In the genomic region with DNA sequence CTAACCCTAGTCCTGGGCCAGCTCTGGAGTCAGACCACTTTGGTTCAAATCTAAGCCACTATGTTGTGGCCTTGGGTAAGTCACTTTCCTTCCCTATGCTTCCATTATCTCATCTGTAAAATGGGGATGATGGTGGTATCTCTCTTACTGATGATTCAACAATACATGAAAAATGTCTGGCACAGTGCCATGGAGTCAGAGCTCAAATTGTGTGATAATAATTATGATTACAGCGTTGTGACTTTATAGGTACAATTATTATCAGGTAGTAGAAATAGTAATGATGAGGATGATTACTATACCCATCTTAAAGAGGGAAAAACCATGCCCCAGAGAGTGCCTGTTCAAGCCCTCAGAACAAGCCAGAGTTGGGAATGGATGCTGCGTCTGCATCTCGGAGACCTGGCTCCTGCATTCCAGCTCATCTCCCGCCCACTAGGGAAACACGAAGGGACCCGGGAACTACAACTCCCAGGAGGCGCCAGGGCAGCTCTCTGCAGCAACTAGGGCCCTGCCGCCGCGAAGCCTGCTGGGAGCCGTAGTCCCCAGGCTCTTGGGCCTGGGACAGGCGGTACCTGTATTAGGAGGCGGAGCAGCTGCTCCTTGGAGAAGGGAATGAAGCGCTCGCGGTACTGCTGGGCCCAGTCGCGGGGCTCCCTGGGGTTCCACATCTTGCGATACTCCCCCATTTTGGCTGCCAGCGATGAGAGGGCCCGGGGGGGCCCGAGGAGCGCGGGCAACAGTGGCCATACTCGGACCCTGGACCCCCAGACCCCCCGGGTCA, we compare ENCODE assay signal across 8 cellular contexts. TPM values are rescaled to one million over a fixed set of nuclear protein-coding genes. Genes with fewer than 3 reads are reported as not detected.
DNase-seq lines count a peak whose midpoint lies in the region; ATAC-seq, FAIRE-seq and TF ChIP-seq lines count a peak whose summit lies in the region.

No MANE protein-coding gene starts in this region.

- ATAC-seq in GM21447 (IDR thresholded peaks at IDR 0.05; ENCODE audit: unreplicated experiment): peak; percentile 54

- peak overlapping the region; percentile 29 for H2AFZ ChIP-seq in OCI-LY3 (ENCODE audit: low read depth, low read length)
- H2AFZ ChIP-seq in endothelial cell of umbilical vein (ENCODE audit: low read depth, low read length): peak overlapping the region; percentile 55

- dilution Hi-C loops in endothelial cell of umbilical vein (cut with MboI; ENCODE audit: extremely low pct_ligation_motif_present, low sequenced_read_pairs): no loop called here

- peak; percentile 28 for TF ChIP-seq POLR2A in endothelial cell of umbilical vein (IDR thresholded peaks at IDR 0.05; ENCODE audit: low read depth, low read length)

- TF ChIP-seq CTCF in Caco-2 (IDR thresholded peaks at IDR 0.05; ENCODE audit: insufficient read depth in 1 of 2, low read depth in 1 of 2, low read length in 1 of 2, severe bottlenecking in 1 of 2, unreplicated experiment in 1 of 2): no peak
- TF ChIP-seq CTCF in OCI-LY3 (IDR thresholded peaks at IDR 0.05; ENCODE audit: low read depth, low read length): no peak
- no peak for TF ChIP-seq CTCF in endothelial cell of umbilical vein (IDR thresholded peaks at IDR 0.05; ENCODE audit: extremely low read depth in 1 of 2, insufficient read depth in 1 of 2, low read depth in 1 of 2, low read length in 2 of 2)
- TF ChIP-seq CTCF in mesothelial cell of epicardium (IDR thresholded peaks at IDR 0.05; ENCODE audit: unreplicated experiment): no peak

- H3K36me3 Mint-ChIP-seq in Caco-2 (ENCODE audit: insufficient read depth, unreplicated experiment) (peaks cover 43% of the 10 kb centered on the region), mesothelial cell of epicardium (no peaks in the 10 kb centered on the region)

- H3K9me1 ChIP-seq in endothelial cell of umbilical vein (replicated peaks; ENCODE audit: control insufficient read depth, extremely low read depth, insufficient read depth, low read length): no peaks in the 10 kb centered on the region

- intact Hi-C loops in Caco-2 (cut with micrococcal nuclease; ENCODE audit: unreplicated experiment) (loop anchor here (1.0 to 5.0 kb wide), 2 partner anchors 33 to 41 kb away; a partner anchor contains a TSS), endothelial cell of umbilical vein (cut with micrococcal nuclease) (no loop called here)

- H3K9me3 Mint-ChIP-seq in Caco-2 (ENCODE audit: unreplicated experiment): no peaks in the 10 kb centered on the region
- no peaks in the 10 kb centered on the region for H3K9me3 Mint-ChIP-seq in mesothelial cell of epicardium

- H3K27ac ChIP-seq in OCI-LY3 (ENCODE audit: low read length): peak overlapping the region; percentile 85
- peak overlapping the region; percentile 40 for H3K27ac ChIP-seq in endothelial cell of umbilical vein (ENCODE audit: insufficient read depth, low read depth, low read length)

- H3K27me3 ChIP-seq in Caco-2 (replicated peaks; ENCODE audit: control insufficient read depth, insufficient read depth, low read length) (no peaks in the 10 kb centered on the region), OCI-LY3 (ENCODE audit: low read depth, low read length) (no peaks in the 10 kb centered on the region), endothelial cell of umbilical vein (ENCODE audit: control insufficient read depth in 2 of 2, insufficient read depth in 2 of 2, low read length in 2 of 2) (no peaks in the 10 kb centered on the region)

- peak; percentile 97 to 98 for DNase-seq in Caco-2
- peak; percentile 79 for DNase-seq in HuH-7 (ENCODE audit: low spot score)
- DNase-seq in activated T-cell treated with anti-CD3 and anti-CD28 coated beads for 24 hours (ENCODE audit: low read depth): peak; percentile 84
- DNase-seq in endothelial cell of umbilical vein (ENCODE audit: low read depth, low spot score): peak; percentile 93
- peak; percentile 92 to 96 for DNase-seq in mesothelial cell of epicardium (ENCODE audit: low spot score in 2 of 2, unreplicated experiment in 2 of 2)
- DNase-seq in stimulated activated CD8-positive, alpha-beta memory T cell treated with anti-CD3 and anti-CD28 coated beads, Interleukin-15, amount 100 ng/mL, for 4 hours (ENCODE audit: low read depth in 2 of 2): peak; percentile 73 to 76

- peak; percentile 4 for FAIRE-seq in endothelial cell of umbilical vein (lab: Jason Lieb, UNC)

- H3K79me2 ChIP-seq in OCI-LY3 (ENCODE audit: low read length) (no peaks in the 10 kb centered on the region), endothelial cell of umbilical vein (ENCODE audit: control insufficient read depth, insufficient read depth, low read length) (no peaks in the 10 kb centered on the region)

- H3K27me3 Mint-ChIP-seq in Caco-2 (ENCODE audit: insufficient read depth, unreplicated experiment): no peaks in the 10 kb centered on the region
- no peaks in the 10 kb centered on the region for H3K27me3 Mint-ChIP-seq in mesothelial cell of epicardium (ENCODE audit: low read depth)

- H3K27ac Mint-ChIP-seq in Caco-2 (ENCODE audit: unreplicated experiment) (peak overlapping the region; percentile 84), mesothelial cell of epicardium (peak overlapping the region; percentile 87)

- no peaks in the 10 kb centered on the region for H3K36me3 ChIP-seq in Caco-2 (ENCODE audit: control insufficient read depth, insufficient read depth, low read length)
- peaks cover 4% of the 10 kb centered on the region for H3K36me3 ChIP-seq in OCI-LY3 (replicated peaks; ENCODE audit: low read depth, low read length)
- no peaks in the 10 kb centered on the region for H3K36me3 ChIP-seq in endothelial cell of umbilical vein (ENCODE audit: control insufficient read depth in 2 of 2, extremely low read depth in 1 of 2, insufficient read depth in 2 of 2, low read length in 2 of 2)

- no peaks in the 10 kb centered on the region for H4K20me1 ChIP-seq in OCI-LY3 (ENCODE audit: insufficient read depth, low read length)
- no peaks in the 10 kb centered on the region for H4K20me1 ChIP-seq in endothelial cell of umbilical vein (replicated peaks; ENCODE audit: control insufficient read depth, extremely low read depth, insufficient read depth, low read length)

- H3K9me3 ChIP-seq in Caco-2 (no peaks in the 10 kb centered on the region), OCI-LY3 (ENCODE audit: insufficient read depth, low read length) (no peaks in the 10 kb centered on the region), endothelial cell of umbilical vein (replicated peaks; ENCODE audit: control insufficient read depth, insufficient read depth, low read length) (no peaks in the 10 kb centered on the region)

- H3K4me2 ChIP-seq in OCI-LY3 (ENCODE audit: low read length): peak overlapping the region; percentile 83
- H3K4me2 ChIP-seq in endothelial cell of umbilical vein (ENCODE audit: insufficient read depth, low read length): peak overlapping the region; percentile 73

- H3K4me3 ChIP-seq in Caco-2 (ENCODE audit: low read depth, low read length) (peak overlapping the region; percentile 43), OCI-LY3 (ENCODE audit: low read length) (peak overlapping the region; percentile 81), endothelial cell of umbilical vein (replicated peaks in 1 of 3; ENCODE audit: insufficient read depth in 1 of 3, low read depth in 1 of 3, low read length in 3 of 3) (peak overlapping the region; percentile 11 to 53 (median 35))

- POLR2A ChIA-PET in Caco-2 (lab: Charles Lee): interaction anchor here (0.6 to 2.5 kb wide), 12 partner anchors 8 to 1089 kb away, joined by 3 to 65 read pairs (median 7); a partner anchor contains a TSS
- POLR2A ChIA-PET in endothelial cell of umbilical vein (lab: Charles Lee): interaction anchor here (1.4 kb wide), 1 partner anchor 252 kb away, joined by 3 read pairs; a partner anchor contains a TSS

- H3K9ac ChIP-seq in OCI-LY3 (ENCODE audit: low read length): peak overlapping the region; percentile 97
- H3K9ac ChIP-seq in endothelial cell of umbilical vein (replicated peaks; ENCODE audit: extremely low read depth, insufficient read depth, low read length): peak overlapping the region; percentile 68

- BruUV-seq in Caco-2 (replicated peaks; lab: Mats Ljungman, UMichigan): no TSS peak
- BruUV-seq in endothelial cell of umbilical vein (replicated peaks; lab: Mats Ljungman, UMichigan): no TSS peak

- peak overlapping the region; percentile 83 for H3K4me3 Mint-ChIP-seq in Caco-2 (ENCODE audit: unreplicated experiment)
- peak overlapping the region; percentile 73 for H3K4me3 Mint-ChIP-seq in mesothelial cell of epicardium

- peaks cover 21% of the 10 kb centered on the region for H3K4me1 Mint-ChIP-seq in Caco-2 (ENCODE audit: low read depth, unreplicated experiment)
- H3K4me1 Mint-ChIP-seq in mesothelial cell of epicardium: peaks cover 3% of the 10 kb centered on the region

- CTCF ChIA-PET in Caco-2 (lab: Charles Lee) (interaction anchor here (0.6 to 2.9 kb wide), 12 partner anchors 8 to 222 kb away, joined by 3 to 41 read pairs (median 7); a partner anchor contains a TSS), endothelial cell of umbilical vein (lab: Charles Lee) (interaction anchor here (0.9 to 4.5 kb wide), 9 partner anchors 12 to 222 kb away, joined by 3 to 29 read pairs (median 10); a partner anchor contains a TSS)

- H3K4me1 ChIP-seq in Caco-2 (peaks cover 6% of the 10 kb centered on the region; the same call in 1 of the 2 replicates), OCI-LY3 (ENCODE audit: low read length) (peaks cover 13% of the 10 kb centered on the region), endothelial cell of umbilical vein (ENCODE audit: control insufficient read depth, extremely low read depth, insufficient read depth, low read length) (peaks cover 8% of the 10 kb centered on the region)

RNA-seq across cellular contexts. Expression of a gene that starts 0.8 kb away (rescaled TPM):
- total RNA-seq in Caco-2 (2022) (20.4 and 24.4 TPM in 2 replicates), endothelial cell of umbilical vein (4.6 and 7.3 TPM in 2 replicates), mesothelial cell of epicardium (8.2 to 11.7 TPM (median 8.6 TPM) in 3 replicates)
- 5.4 and 6.2 TPM in 2 replicates for polyA plus RNA-seq in endothelial cell of umbilical vein
- polyA plus RNA-seq in endothelial cell of umbilical vein (2011; cell fraction: cytosol; rRNA removed): 3.0 and 3.7 TPM in 2 replicates
- 15.8 and 21.1 TPM in 2 replicates for polyA plus RNA-seq in endothelial cell of umbilical vein (2011; cell fraction: nucleus; rRNA removed)
- 2.5 and 4.5 TPM in 2 replicates for polyA plus RNA-seq in endothelial cell of umbilical vein (2012)
- 3.7 and 4.2 TPM in 2 replicates for polyA minus RNA-seq in endothelial cell of umbilical vein
- 10.2 TPM for polyA minus RNA-seq in endothelial cell of umbilical vein (2011; cell fraction: cytosol; rRNA and poly(A)+ RNA removed)
- polyA minus RNA-seq in endothelial cell of umbilical vein (2011; cell fraction: nucleus; rRNA and poly(A)+ RNA removed): 3.8 and 3.9 TPM in 2 replicates

RNA-seq across cellular contexts. Expression of a gene that starts 1.3 kb away (rescaled TPM):
- 0.32 TPM in 1 of 2 replicates, not detected in the other for total RNA-seq in Caco-2 (2022)
- total RNA-seq in endothelial cell of umbilical vein: not detected in 2 replicates
- polyA plus RNA-seq in endothelial cell of umbilical vein: not detected in 2 replicates
- not detected in 2 replicates for polyA plus RNA-seq in endothelial cell of umbilical vein (2011; cell fraction: cytosol; rRNA removed)
- not detected in 2 replicates for polyA plus RNA-seq in endothelial cell of umbilical vein (2011; cell fraction: nucleus; rRNA removed)
- not detected in 2 replicates for polyA plus RNA-seq in endothelial cell of umbilical vein (2012)
- polyA minus RNA-seq in endothelial cell of umbilical vein: not detected in 2 replicates
- polyA minus RNA-seq in endothelial cell of umbilical vein (2011; cell fraction: cytosol; rRNA and poly(A)+ RNA removed): not detected
- not detected in 2 replicates for polyA minus RNA-seq in endothelial cell of umbilical vein (2011; cell fraction: nucleus; rRNA and poly(A)+ RNA removed)
- not detected in 3 replicates for total RNA-seq in mesothelial cell of epicardium

RNA-seq across cellular contexts. Expression of a gene that starts 28.4 kb away (rescaled TPM):
- total RNA-seq in Caco-2 (2022) (375 and 381 TPM in 2 replicates), endothelial cell of umbilical vein (199 and 200 TPM in 2 replicates), mesothelial cell of epicardium (255 to 262 TPM (median 260 TPM) in 3 replicates)
- polyA plus RNA-seq in endothelial cell of umbilical vein: 224 and 233 TPM in 2 replicates
- 201 and 221 TPM in 2 replicates for polyA plus RNA-seq in endothelial cell of umbilical vein (2011; cell fraction: cytosol; rRNA removed)
- 89.6 and 98.5 TPM in 2 replicates for polyA plus RNA-seq in endothelial cell of umbilical vein (2011; cell fraction: nucleus; rRNA removed)
- polyA plus RNA-seq in endothelial cell of umbilical vein (2012): 228 and 230 TPM in 2 replicates
- polyA minus RNA-seq in endothelial cell of umbilical vein: 174 and 180 TPM in 2 replicates
- polyA minus RNA-seq in endothelial cell of umbilical vein (2011; cell fraction: cytosol; rRNA and poly(A)+ RNA removed): 65.6 TPM
- polyA minus RNA-seq in endothelial cell of umbilical vein (2011; cell fraction: nucleus; rRNA and poly(A)+ RNA removed): 23.2 and 33.9 TPM in 2 replicates

RNA-seq across cellular contexts. Expression of a gene that starts 30.6 kb away (rescaled TPM):
- 6.5 and 7.3 TPM in 2 replicates for total RNA-seq in Caco-2 (2022)
- total RNA-seq in endothelial cell of umbilical vein: 1.8 and 2.1 TPM in 2 replicates
- polyA plus RNA-seq in endothelial cell of umbilical vein: 0.38 and 0.59 TPM in 2 replicates
- 0.47 and 0.52 TPM in 2 replicates for polyA plus RNA-seq in endothelial cell of umbilical vein (2011; cell fraction: cytosol; rRNA removed)
- 0.91 and 1.0 TPM in 2 replicates for polyA plus RNA-seq in endothelial cell of umbilical vein (2011; cell fraction: nucleus; rRNA removed)
- 2.6 and 6.4 TPM in 2 replicates for polyA plus RNA-seq in endothelial cell of umbilical vein (2012)
- polyA minus RNA-seq in endothelial cell of umbilical vein: 0.81 and 1.3 TPM in 2 replicates
- polyA minus RNA-seq in endothelial cell of umbilical vein (2011; cell fraction: cytosol; rRNA and poly(A)+ RNA removed): 1.1 TPM
- 0.96 and 1.1 TPM in 2 replicates for polyA minus RNA-seq in endothelial cell of umbilical vein (2011; cell fraction: nucleus; rRNA and poly(A)+ RNA removed)
- total RNA-seq in mesothelial cell of epicardium: 14.5 to 15.8 TPM (median 15.7 TPM) in 3 replicates

RNA-seq across cellular contexts. Expression of a gene that starts 37.6 kb away (rescaled TPM):
- total RNA-seq in Caco-2 (2022) (6.8 and 11.3 TPM in 2 replicates), endothelial cell of umbilical vein (107 and 127 TPM in 2 replicates), mesothelial cell of epicardium (50.2 to 57.3 TPM (median 52.5 TPM) in 3 replicates)
- polyA plus RNA-seq in endothelial cell of umbilical vein: 406 and 565 TPM in 2 replicates
- polyA plus RNA-seq in endothelial cell of umbilical vein (2011; cell fraction: cytosol; rRNA removed): 210 and 239 TPM in 2 replicates
- polyA plus RNA-seq in endothelial cell of umbilical vein (2011; cell fraction: nucleus; rRNA removed): 66.3 and 79.3 TPM in 2 replicates
- 182 and 216 TPM in 2 replicates for polyA plus RNA-seq in endothelial cell of umbilical vein (2012)
- polyA minus RNA-seq in endothelial cell of umbilical vein: 141 and 170 TPM in 2 replicates
- polyA minus RNA-seq in endothelial cell of umbilical vein (2011; cell fraction: cytosol; rRNA and poly(A)+ RNA removed): 101 TPM
- 28.9 and 33.6 TPM in 2 replicates for polyA minus RNA-seq in endothelial cell of umbilical vein (2011; cell fraction: nucleus; rRNA and poly(A)+ RNA removed)

Comparison
In these comparisons a context has a peak if more than half of its experiments do, and no peak if none do; other contexts are left out.
1. Peak in every context shown above with its lines: DNase-seq, ATAC-seq, H3K4me3 ChIP-seq and H3K27ac ChIP-seq.